ENCODE assay signal across 10 cellular contexts in genomic region chr2:53826587-53827397, GRCh38. TPM values are rescaled to one million over a fixed set of nuclear protein-coding genes. Genes with fewer than 3 reads are reported as not detected.
A peak's percentile ranks its signal among the peaks of the same experiment; 100 is the strongest.
DNase-seq lines count a peak whose midpoint lies in the region; ATAC-seq and TF ChIP-seq lines count a peak whose summit lies in the region.
"Had no signal": no experiment of that assay in that cellular context is flagged by ENCODE, and none has a peak within 500 bp of the region (broad histone marks: within the 10 kb centered on the region; RNA-seq: fewer than 3 reads in every experiment).

No MANE protein-coding gene starts in this region.

- ATAC-seq in body of pancreas (peak; percentile 85), GM18517 (IDR thresholded peaks at IDR 0.05; ENCODE audit: unreplicated experiment) (no peak)

- no peak for TF ChIP-seq POLR2A in body of pancreas (IDR thresholded peaks at IDR 0.05)

- H3K4me3 ChIP-seq in body of pancreas: no peak overlapping the region

- DNase-seq in COLO829 (ENCODE audit: low spot score): peak; percentile 81
- DNase-seq in body of pancreas: peak in 1 of 4 donors; percentile 43
- peak; percentile 20 for DNase-seq in foreskin melanocyte
- DNase-seq in nucleus accumbens (lab: John Stamatoyannopoulos, UW): peak in 31 of 56 donors; percentile 2 to 74 (median 24)
- no peak for DNase-seq in effector CD4-positive, alpha-beta T cell
- DNase-seq in NCI-H1105 (lab: John Stamatoyannopoulos, UW): no peak
- no peak for DNase-seq in islet precursor cell
- DNase-seq: activated CD4-positive, alpha-beta T cell treated with anti-CD3 and anti-CD28 coated beads, Interleukin-2, amount 50 U/mL, for 48 hours; Kasumi-1 had no signal

- H3K27me3 ChIP-seq in body of pancreas: no peaks in the 10 kb centered on the region

- H3K27ac ChIP-seq in body of pancreas: peak overlapping the region in 3 of 4 donors; percentile 25 to 44 (median 33)

- H3K36me3 ChIP-seq in body of pancreas (replicated peaks in 1 of 2; ENCODE audit: insufficient read depth in 1 of 2, low read depth in 2 of 2): no peaks in the 10 kb centered on the region

- 44 to 59% methylated on average over 3 of the region's 3 CpGs for WGBS in body of pancreas, 2 donors

- intact Hi-C loops in body of pancreas (cut with DNase I): no loop called here

- no peak for TF ChIP-seq CTCF in body of pancreas (IDR thresholded peaks at IDR 0.05)

- H3K9me3 ChIP-seq in body of pancreas: no peaks in the 10 kb centered on the region

- peaks cover 14% of the 10 kb centered on the region for H3K4me1 ChIP-seq in body of pancreas

RNA-seq across cellular contexts. Expression of gene GPR75, which starts 33.0 kb away (rescaled TPM):
- total RNA-seq in body of pancreas: 1 to 10 TPM; 2.1 to 4.0 TPM

RNA-seq across cellular contexts. Expression of gene ERLEC1, which starts 39.9 kb away (rescaled TPM):
- 10 to 100 TPM; 43.8 to 86.7 TPM for total RNA-seq in body of pancreas

RNA-seq across cellular contexts. Expression of gene ASB3, which starts 40.0 kb away (rescaled TPM):
- total RNA-seq in body of pancreas: 10 to 100 TPM; 10.5 to 14.0 TPM

RNA-seq across cellular contexts. Expression of gene CHAC2, which starts 59.2 kb away (rescaled TPM):
- 1 to 10 TPM; 2.1 to 5.9 TPM for total RNA-seq in body of pancreas

Comparison
In these comparisons a context has a peak if more than half of its experiments do, and no peak if none do; other contexts are left out.
1. DNase-seq: peak in COLO829 (single experiment), foreskin melanocyte (single experiment) and nucleus accumbens (31 of 56); none in effector CD4-positive, alpha-beta T cell (single experiment), NCI-H1105 (single experiment) and islet precursor cell (single experiment).